In genomic region chr6:145749632-145750031, GRCh38 we compare ENCODE assay signal across 9 cellular contexts. TPM values are rescaled to one million over a fixed set of nuclear protein-coding genes. Genes with fewer than 3 reads are reported as not detected.
A peak's percentile ranks its signal among the peaks of the same experiment; 100 is the strongest.
DNase-seq lines count a peak whose midpoint lies in the region; ATAC-seq, FAIRE-seq and TF ChIP-seq lines count a peak whose summit lies in the region.
"Had no signal": no experiment of that assay in that cellular context is flagged by ENCODE, and none has a peak within 500 bp of the region (broad histone marks: within the 10 kb centered on the region; RNA-seq: fewer than 3 reads in every experiment).

No MANE protein-coding gene starts in this region.

- H3K27ac ChIP-seq in GM12878 (ENCODE audit: control insufficient read depth, insufficient read depth) (no peak overlapping the region), rectal smooth muscle tissue (ENCODE audit: low read depth, low read length) (peak overlapping the region; percentile 28), vagina (no peak overlapping the region)

- TF ChIP-seq EP300 in GM12878 (IDR thresholded peaks at IDR 0.05; ENCODE audit: borderline replicate concordance in 1 of 2, control insufficient read depth in 1 of 2, low read depth in 2 of 2, low read length in 2 of 2) = no peak

- TF ChIP-seq RAD21 in GM12878 (IDR thresholded peaks at IDR 0.05; ENCODE audit: insufficient read depth, low read depth, low read length) = no peak

- TF ChIP-seq POLR2A in GM12878 (IDR thresholded peaks at IDR 0.05; ENCODE audit: low read depth, low read length) = no peak
- TF ChIP-seq POLR2A in vagina (IDR thresholded peaks at IDR 0.05) = no peak

- peak overlapping the region; percentile 19; the same call in 1 of the 2 replicates for H3K4me2 ChIP-seq in GM12878 (ENCODE audit: control insufficient read depth, insufficient read depth)

- H3K79me2 ChIP-seq in GM12878 (ENCODE audit: control insufficient read depth, insufficient read depth, low read length) = no peaks in the 10 kb centered on the region

- CTCF ChIA-PET in GM12878 (lab: Yijun Ruan, JAX) = no interaction called here

- SMC1A ChIA-PET in GM12878 (lab: Charles Lee; ENCODE audit: uncharacterized antibody, unreplicated experiment) = no interaction called here

- POLR2A ChIA-PET in GM12878 (lab: Charles Lee) = interaction anchor here (1.0 kb wide), 1 partner anchor 11 kb away, joined by 3 read pairs; no protein-coding TSS in a partner anchor

- H3K27me3 ChIP-seq in GM12878 (replicated peaks in 1 of 2; ENCODE audit: control insufficient read depth in 2 of 2, insufficient read depth in 2 of 2, low read length in 1 of 2) (no peaks in the 10 kb centered on the region), rectal smooth muscle tissue (ENCODE audit: control insufficient read depth, insufficient read depth, low read length) (no peaks in the 10 kb centered on the region), vagina (no peaks in the 10 kb centered on the region)

- H3K9me3 ChIP-seq in GM12878 (replicated peaks; ENCODE audit: control insufficient read depth, insufficient read depth, low read length) = no peaks in the 10 kb centered on the region
- no peaks in the 10 kb centered on the region for H3K9me3 ChIP-seq in vagina

- no peak for DNase-seq in GM12878 (ENCODE audit: low read depth, low spot score)
- DNase-seq in vagina (ENCODE audit: extremely low spot score in 2 of 2) = no peak
- DNase-seq in activated T-cell treated with anti-CD3 and anti-CD28 coated beads, Interleukin-2, amount 50 U/mL, for 48 hours = no peak
- no peak for DNase-seq in DMS153 (lab: John Stamatoyannopoulos, UW)
- DNase-seq: NCI-H1092 treated with DMSO at 0.1 percent for 48 hours had no signal

- no TSS peak for BruUV-seq in GM12878 (replicated peaks; lab: Mats Ljungman, UMichigan)

- ATAC-seq in GM18870 (IDR thresholded peaks at IDR 0.05; ENCODE audit: unreplicated experiment) = peak; percentile 96
- peak; percentile 72 for ATAC-seq in HG03354 (IDR thresholded peaks at IDR 0.05; ENCODE audit: poor library complexity, severe bottlenecking, unreplicated experiment)
- peak; percentile 94 for ATAC-seq in GM12878
- ATAC-seq in GM18873 (IDR thresholded peaks at IDR 0.05; ENCODE audit: low FRiP score, unreplicated experiment) = no peak

- in situ Hi-C loops in GM12878 (cut with MboI) = no loop called here

- H2AFZ ChIP-seq in GM12878 (ENCODE audit: control insufficient read depth, low read depth, low read length) = peak overlapping the region; percentile 51

- H3K36me3 ChIP-seq in GM12878 (ENCODE audit: control insufficient read depth in 2 of 2, insufficient read depth in 2 of 2, low read length in 1 of 2) = no peaks in the 10 kb centered on the region
- H3K36me3 ChIP-seq in rectal smooth muscle tissue (ENCODE audit: control insufficient read depth, insufficient read depth, low read length) = no peaks in the 10 kb centered on the region
- H3K36me3 ChIP-seq in vagina = no peaks in the 10 kb centered on the region

- WGBS in GM12878 (ENCODE audit: insufficient coverage, insufficient replicate concordance, low lambda C conversion rate, missing lambda C conversion rate) = 100% methylated on average over 1 of the region's 1 CpG

- H3K4me3 ChIP-seq in GM12878 (no peak overlapping the region), rectal smooth muscle tissue (ENCODE audit: low read length) (no peak overlapping the region), vagina (no peak overlapping the region)

- RAD21 ChIA-PET in GM12878 (lab: Charles Lee; ENCODE audit: unreplicated experiment) = no interaction called here

- TF ChIP-seq CTCF in GM12878 (IDR thresholded peaks at IDR 0.05 in 2 of 3, conservative IDR thresholded peaks at IDR 0.05 in 1 of 3; ENCODE audit: control insufficient read depth in 2 of 3, extremely low read depth in 1 of 3, insufficient read depth in 1 of 3, low read depth in 3 of 3, low read length in 3 of 3) (no peak), vagina (IDR thresholded peaks at IDR 0.05) (no peak)

- H3K9ac ChIP-seq in GM12878 (ENCODE audit: control insufficient read depth, insufficient read depth, low read length) = no peak overlapping the region
- no peak overlapping the region for H3K9ac ChIP-seq in rectal smooth muscle tissue (ENCODE audit: low read length)

- no peak for FAIRE-seq in GM12878 (lab: Jason Lieb, UNC)

- H3K4me1 ChIP-seq in GM12878 (ENCODE audit: control insufficient read depth, insufficient read depth, low read length) (no peaks in the 10 kb centered on the region; the same call in 1 of the 2 replicates), rectal smooth muscle tissue (ENCODE audit: control insufficient read depth, insufficient read depth, low read length) (no peaks in the 10 kb centered on the region), vagina (no peaks in the 10 kb centered on the region)

- intact Hi-C loops in GM12878 (cut with micrococcal nuclease; ENCODE audit: unreplicated experiment) = loop anchor here (5.0 kb wide), 1 partner anchor 53 kb away; no protein-coding TSS in a partner anchor
- intact Hi-C loops in vagina (cut with DNase I) = no loop called here

- H4K20me1 ChIP-seq in GM12878 (ENCODE audit: control insufficient read depth, insufficient read depth) = no peaks in the 10 kb centered on the region

TF ChIP-seq in GM12878, 131 proteins besides CTCF, POLR2A, EP300 and RAD21:
- TF ChIP-seq JUNB (IDR thresholded peaks at IDR 0.05) (0 out of 2 replicates have a peak, but pooled peaks have one; percentile 22), BCL11A (IDR thresholded peaks at IDR 0.05; ENCODE audit: low read depth, low read length) (0 out of 2 replicates have a peak, but pooled peaks have one; percentile 35), TCF7 (IDR thresholded peaks at IDR 0.05; ENCODE audit: borderline replicate concordance) (peak; percentile 82; the same call in 1 of the 2 replicates), SMARCA5 (IDR thresholded peaks at IDR 0.05) (0 out of 2 replicates have a peak, but pooled peaks have one; percentile 24), MTA2 (IDR thresholded peaks at IDR 0.05; ENCODE audit: low read depth) (0 out of 2 replicates have a peak, but pooled peaks have one; percentile 17), MYC (IDR thresholded peaks at IDR 0.05; ENCODE audit: insufficient read depth, insufficient read length, insufficient replicate concordance, low read length, severe bottlenecking) (no peak), ZZZ3 (IDR thresholded peaks at IDR 0.05; ENCODE audit: control insufficient read depth, insufficient read length, low read depth) (no peak), NBN (IDR thresholded peaks at IDR 0.05) (0 out of 2 replicates have a peak, but pooled peaks have one; percentile 14), BACH1 (IDR thresholded peaks at IDR 0.05; ENCODE audit: borderline replicate concordance) (peak; percentile 99)

RNA-seq across cellular contexts. Expression of gene EPM2A, which starts 14.3 kb away (rescaled TPM):
- 28.7 and 30.3 TPM in 2 replicates for total RNA-seq in GM12878 (2013; cell fraction: nucleolus; rRNA removed)
- 13.0 and 13.5 TPM in 2 replicates for total RNA-seq in GM12878 (2014; rRNA removed)
- total RNA-seq in GM12878 (2014; rRNA removed; fragmentation: Illumina TruSeq; extraction: Trizol) = 11.7 and 12.4 TPM in 2 replicates
- total RNA-seq in GM12878 (2021) = 11.8 and 12.8 TPM in 2 replicates
- 2.2 TPM for polyA plus RNA-seq in GM12878 (2011; ENCODE audit: low read depth)
- 7.6 and 10.0 TPM in 2 replicates for polyA plus RNA-seq in GM12878 (2011; rRNA removed)
- 6.9 and 9.3 TPM in 2 replicates for polyA plus RNA-seq in GM12878 (2011; cell fraction: cytosol; rRNA removed)
- polyA plus RNA-seq in GM12878 (2011; cell fraction: nucleus; rRNA removed) = 16.2 and 16.7 TPM in 2 replicates
- polyA plus RNA-seq in GM12878 (2012) = 2.9 and 3.9 TPM in 2 replicates
- 8.3 and 9.9 TPM in 2 replicates for polyA plus RNA-seq in GM12878 (2014; fragmentation: Illumina TruSeq; extraction: Trizol)
- 1 to 10 TPM; 3.7 to 4.5 TPM for polyA plus RNA-seq in GM12878 (2014; fragmentation: Nextera tagmentation; extraction: Ambion mirVana)
- 9.0 and 10.4 TPM in 2 replicates for polyA plus RNA-seq in GM12878 (2014; rRNA removed)
- 1 to 10 TPM; 3.4 to 6.4 TPM for polyA plus RNA-seq in GM12878 (2016; fragmentation: Nextera tagmentation; extraction: Ambion mirVana)
- polyA minus RNA-seq in GM12878 (2011; rRNA and poly(A)+ RNA removed) = 12.8 and 14.7 TPM in 2 replicates
- polyA minus RNA-seq in GM12878 (2011; cell fraction: cytosol; rRNA and poly(A)+ RNA removed) = 1.9 and 4.7 TPM in 2 replicates
- 19.6 and 42.4 TPM in 2 replicates for polyA minus RNA-seq in GM12878 (2011; cell fraction: nucleus; rRNA and poly(A)+ RNA removed)
- total RNA-seq in vagina = 14.0 TPM
